14 cellular contexts compared by ENCODE assay signal in the genomic region with DNA sequence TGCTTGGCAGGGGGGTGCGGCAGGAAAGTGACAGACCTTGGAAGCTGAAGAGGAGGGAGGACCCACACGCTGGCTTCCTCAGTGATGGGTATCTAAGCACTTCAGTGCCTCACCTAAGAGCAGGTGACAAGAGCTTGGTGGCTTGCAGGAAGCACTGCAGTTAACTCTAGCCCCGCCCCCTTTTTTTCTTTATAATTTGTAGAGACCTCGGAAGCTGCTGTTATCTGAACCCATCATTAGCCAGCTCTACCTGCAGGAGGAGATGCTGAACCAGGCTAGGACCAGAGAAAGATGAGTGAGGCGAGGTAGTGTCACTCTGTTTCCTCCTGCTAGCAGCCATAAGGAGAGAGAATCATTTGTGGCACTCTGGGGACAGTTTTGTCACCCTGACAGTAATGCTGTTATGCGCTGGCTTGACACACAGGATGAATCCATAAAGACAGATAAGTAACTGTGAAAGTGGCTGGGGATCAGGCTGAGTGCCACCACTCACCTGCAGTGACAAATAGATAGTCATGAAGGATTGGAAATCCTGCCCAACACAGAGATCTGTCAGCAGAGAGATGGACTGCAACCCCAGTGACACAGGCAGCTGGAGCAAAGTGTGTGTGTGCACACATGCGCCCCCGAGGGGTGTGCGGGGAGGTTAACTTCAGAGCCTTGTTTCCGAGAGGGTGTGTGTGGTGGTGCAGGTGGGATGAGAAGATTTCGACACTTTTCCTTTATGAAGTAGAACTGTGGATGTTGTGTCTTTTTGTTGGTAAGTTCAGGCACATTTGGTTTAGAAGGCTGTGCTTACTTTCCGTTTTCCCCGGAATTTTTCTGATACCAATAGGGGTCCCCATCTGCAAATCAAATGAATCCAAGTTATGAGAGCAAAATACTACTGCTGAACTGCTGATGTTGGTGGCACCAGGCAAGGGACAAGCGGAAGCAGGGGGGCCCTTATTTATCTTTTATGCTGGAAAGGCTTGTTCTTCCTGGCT.
DNase-seq lines count a peak whose midpoint lies in the region; ATAC-seq and TF ChIP-seq lines count a peak whose summit lies in the region.
"Had no signal": no experiment of that assay in that cellular context is flagged by ENCODE, and none has a peak within 500 bp of the region (broad histone marks: within the 10 kb centered on the region; RNA-seq: fewer than 3 reads in every experiment).

No MANE protein-coding gene starts in this region.

- H2BK5ac ChIP-seq in H9 (ENCODE audit: insufficient read length, low read length): no peak overlapping the region

- no peaks in the 10 kb centered on the region for H3K79me2 ChIP-seq in H9 (ENCODE audit: insufficient read depth, low read length)
- no peaks in the 10 kb centered on the region for H3K79me2 ChIP-seq in neural cell (replicated peaks; ENCODE audit: insufficient read depth, low read length)

- H3K27ac Mint-ChIP-seq in H9: no peak overlapping the region
- no peak overlapping the region for H3K27ac Mint-ChIP-seq in activated T-helper 17 cell treated with anti-CD3 and anti-CD28 coated beads, Interleukin-2, amount 50 U/mL, for 72 hours

- H3K27me3 ChIP-seq in H9 (ENCODE audit: insufficient read depth, low read length) (no peaks in the 10 kb centered on the region), neural cell (ENCODE audit: insufficient read depth, low read depth, low read length) (no peaks in the 10 kb centered on the region)

- H4K20me1 ChIP-seq in H9 (ENCODE audit: control insufficient read depth, insufficient read depth, insufficient read length) (no peaks in the 10 kb centered on the region), neural cell (ENCODE audit: insufficient read depth) (no peaks in the 10 kb centered on the region)

- H3K4ac ChIP-seq in H9 (ENCODE audit: low read depth, low read length): no peak overlapping the region

- H3K4me1 Mint-ChIP-seq in H9: peaks cover 22 to 27% of the 10 kb centered on the region in 2 experiments
- H3K4me1 Mint-ChIP-seq in activated T-helper 17 cell treated with anti-CD3 and anti-CD28 coated beads, Interleukin-2, amount 50 U/mL, for 72 hours: no peaks in the 10 kb centered on the region

- H2BK120ac ChIP-seq in H9 (ENCODE audit: low read depth, low read length, poor library complexity, severe bottlenecking): no peak overlapping the region

- H3K27me3 Mint-ChIP-seq in H9 (ENCODE audit: low read depth): no peaks in the 10 kb centered on the region
- no peaks in the 10 kb centered on the region for H3K27me3 Mint-ChIP-seq in activated T-helper 17 cell treated with anti-CD3 and anti-CD28 coated beads, Interleukin-2, amount 50 U/mL, for 72 hours
- H3K27me3 Mint-ChIP-seq: CD4-positive, CD25-positive, alpha-beta regulatory T cell had no signal

- no peak overlapping the region for H2AK5ac ChIP-seq in H9 (ENCODE audit: insufficient read length, low read length)

- no peak overlapping the region for H4K91ac ChIP-seq in H9 (ENCODE audit: insufficient read length, low read depth, low read length)

- H2AFZ ChIP-seq in H9 (ENCODE audit: low read length) (no peak overlapping the region), neural cell (ENCODE audit: low read depth, low read length) (no peak overlapping the region)

- H3F3A ChIP-seq in neural cell (ENCODE audit: insufficient read depth, low read length, poor library complexity, severe bottlenecking): peaks cover 5% of the 10 kb centered on the region

- no peaks in the 10 kb centered on the region for H3K79me1 ChIP-seq in H9 (ENCODE audit: insufficient read depth, low read depth, low read length, poor library complexity, severe bottlenecking)

- H2BK15ac ChIP-seq in H9 (ENCODE audit: low read depth, low read length): no peak overlapping the region

- H3K9me3 ChIP-seq in H9 (ENCODE audit: control insufficient read depth, low read depth, low read length) (no peaks in the 10 kb centered on the region), neural cell (ENCODE audit: low read length) (no peaks in the 10 kb centered on the region)

- DNase-seq in H9 (peak; percentile 53), NCI-H2029 treated with DMSO at 0.1 percent for 48 hours (lab: John Stamatoyannopoulos, UW) (peak; percentile 33), cardiac fibroblast (ENCODE audit: low read depth in 2 of 2) (peak in 1 of 2 donors; percentile 52), A172 (ENCODE audit: low spot score) (no peak)
- DNase-seq in activated T-cell treated with anti-CD3 and anti-CD28 coated beads, Interleukin-2, amount 50 U/mL, for 1 hour: no peak
- DNase-seq: effector CD4-positive, alpha-beta T cell; NCI-H1694; stimulated activated CD4-positive, alpha-beta T cell treated with anti-CD3 and anti-CD28 coated beads, Interleukin-4, amount 100 ng/mL, for 24 hours had no signal

- no peak overlapping the region for H3K4me2 ChIP-seq in H9 (ENCODE audit: insufficient read depth, insufficient read length, low read length)
- H3K4me2 ChIP-seq in neural cell (ENCODE audit: low read length): peak overlapping the region; percentile 28

- H3K36me3 Mint-ChIP-seq in H9 (ENCODE audit: insufficient read depth in 1 of 3, low read depth in 3 of 3): no peaks in the 10 kb centered on the region
- no peaks in the 10 kb centered on the region for H3K36me3 Mint-ChIP-seq in activated T-helper 17 cell treated with anti-CD3 and anti-CD28 coated beads, Interleukin-2, amount 50 U/mL, for 72 hours (ENCODE audit: low read depth)

- no peak overlapping the region for H3K9ac ChIP-seq in H9 (ENCODE audit: extremely low read depth, insufficient read length, low read length)
- no peak overlapping the region for H3K9ac ChIP-seq in neural cell (ENCODE audit: low read length)

- H4K5ac ChIP-seq in H9 (ENCODE audit: insufficient read length, low read depth, low read length): no peak overlapping the region

- H3K23ac ChIP-seq in H9 (ENCODE audit: insufficient read length, low read depth, low read length): no peak overlapping the region

- TF ChIP-seq EP300 in neural cell (conservative IDR thresholded peaks at IDR 0.05; ENCODE audit: poor library complexity, severe bottlenecking): peak; percentile 99

- TF ChIP-seq CTCF in H9 (conservative IDR thresholded peaks at IDR 0.05) (peak; percentile 36; the same call in 2 of the 3 replicates), cardiac fibroblast (IDR thresholded peaks at IDR 0.05; ENCODE audit: low read depth, low read length) (peak; percentile 25), neural cell (IDR thresholded peaks at IDR 0.05; ENCODE audit: poor library complexity, severe bottlenecking) (peak; percentile 65)

- no peak overlapping the region for H3K14ac ChIP-seq in H9 (ENCODE audit: insufficient read depth, low read length)

- H3K36me3 ChIP-seq in neural cell (ENCODE audit: insufficient read depth, low read length): no peaks in the 10 kb centered on the region

- peak; percentile 75 for TF ChIP-seq RAD21 in neural cell (conservative IDR thresholded peaks at IDR 0.05)

- no peaks in the 10 kb centered on the region for H3K23me2 ChIP-seq in H9 (ENCODE audit: insufficient read length, low read depth, low read length, poor library complexity, severe bottlenecking)

- no peaks in the 10 kb centered on the region for H3K9me2 ChIP-seq in neural cell (ENCODE audit: insufficient read depth, low read length)

- no peak overlapping the region for H4K8ac ChIP-seq in H9 (replicated peaks; ENCODE audit: insufficient read length, low read depth, low read length)

- H3K4me3 ChIP-seq in cardiac fibroblast (replicated peaks in 1 of 2; ENCODE audit: low read depth in 2 of 2, low read length in 2 of 2) (no peak overlapping the region), neural cell (ENCODE audit: low read length) (peak overlapping the region; percentile 28)
- H3K4me3 ChIP-seq: lung had no signal

- ATAC-seq in activated T-helper 17 cell treated with anti-CD3 and anti-CD28 coated beads, Interleukin-2, amount 50 U/mL, for 72 hours (replicated peaks): no peak
- ATAC-seq in HG02938 (IDR thresholded peaks at IDR 0.05; ENCODE audit: unreplicated experiment): no peak

- H3K27ac ChIP-seq in H9 (ENCODE audit: insufficient read length, low read depth, low read length) (no peak overlapping the region), neural cell (ENCODE audit: low read length) (peak overlapping the region; percentile 40)
- H3K27ac ChIP-seq: RWPE1 had no signal

- H3K4me3 Mint-ChIP-seq in H9: no peak overlapping the region; a peak in 1 of 5 replicates
- H3K4me3 Mint-ChIP-seq in activated T-helper 17 cell treated with anti-CD3 and anti-CD28 coated beads, Interleukin-2, amount 50 U/mL, for 72 hours: no peak overlapping the region
- H3K4me3 Mint-ChIP-seq: CD4-positive, CD25-positive, alpha-beta regulatory T cell had no signal

- no peak overlapping the region for H3T11ph ChIP-seq in H9 (ENCODE audit: low read length)

- no CpG with 5 or more reads among the region's 14 CpGs for WGBS in H9 (ENCODE audit: extremely low coverage, insufficient read length, low lambda C conversion rate)

- no peak overlapping the region for H2BK12ac ChIP-seq in H9 (ENCODE audit: insufficient read length, low read depth, low read length)

- H3K4me1 ChIP-seq in H9 (ENCODE audit: insufficient read depth, low read length): no peaks in the 10 kb centered on the region; the same call in 1 of the 2 replicates

- no peak overlapping the region for H3K56ac ChIP-seq in H9 (ENCODE audit: insufficient read length, low read depth, low read length)

- no peak overlapping the region for H3K18ac ChIP-seq in H9 (ENCODE audit: insufficient read length, low read depth, low read length)

- no peaks in the 10 kb centered on the region for H3K9me3 Mint-ChIP-seq in H9
- no peaks in the 10 kb centered on the region for H3K9me3 Mint-ChIP-seq in activated T-helper 17 cell treated with anti-CD3 and anti-CD28 coated beads, Interleukin-2, amount 50 U/mL, for 72 hours

- no peak overlapping the region for H2BK20ac ChIP-seq in H9 (ENCODE audit: low read depth, low read length, poor library complexity, severe bottlenecking)

TF ChIP-seq in neural cell, 6 proteins besides CTCF, POLR2A, EP300 and RAD21 (continues in another document):
- no peak for TF ChIP-seq TAF1 (IDR thresholded peaks at IDR 0.05; ENCODE audit: low read depth)

Comparison
In these comparisons a context has a peak if more than half of its experiments do, and no peak if none do; other contexts are left out.
1. DNase-seq: peak in H9 (single experiment) and NCI-H2029 treated with DMSO at 0.1 percent for 48 hours (single experiment); none in A172 (single experiment) and activated T-cell treated with anti-CD3 and anti-CD28 coated beads, Interleukin-2, amount 50 U/mL, for 1 hour (single experiment).
2. Peak in every context shown above with its lines, with median percentiles within 50 percentile points of each other: CTCF ChIP-seq.